In genomic region chr4:124018383-124019317, GRCh38 we compare ENCODE assay signal across 1 cellular context.
TF ChIP-seq lines count a peak whose summit lies in the region.

No MANE protein-coding gene starts in this region.

TF ChIP-seq in endothelial cell of umbilical vein, 7 proteins besides CTCF, POLR2A, EP300 and RAD21:
- TF ChIP-seq GATA2 (IDR thresholded peaks at IDR 0.05; ENCODE audit: insufficient read depth, insufficient read length, low read depth, low read length) (no peak), MAX (IDR thresholded peaks at IDR 0.05; ENCODE audit: insufficient read depth, insufficient read length) (no peak)
